Comparison of ENCODE assay signal across 8 cellular contexts in the genomic region with DNA sequence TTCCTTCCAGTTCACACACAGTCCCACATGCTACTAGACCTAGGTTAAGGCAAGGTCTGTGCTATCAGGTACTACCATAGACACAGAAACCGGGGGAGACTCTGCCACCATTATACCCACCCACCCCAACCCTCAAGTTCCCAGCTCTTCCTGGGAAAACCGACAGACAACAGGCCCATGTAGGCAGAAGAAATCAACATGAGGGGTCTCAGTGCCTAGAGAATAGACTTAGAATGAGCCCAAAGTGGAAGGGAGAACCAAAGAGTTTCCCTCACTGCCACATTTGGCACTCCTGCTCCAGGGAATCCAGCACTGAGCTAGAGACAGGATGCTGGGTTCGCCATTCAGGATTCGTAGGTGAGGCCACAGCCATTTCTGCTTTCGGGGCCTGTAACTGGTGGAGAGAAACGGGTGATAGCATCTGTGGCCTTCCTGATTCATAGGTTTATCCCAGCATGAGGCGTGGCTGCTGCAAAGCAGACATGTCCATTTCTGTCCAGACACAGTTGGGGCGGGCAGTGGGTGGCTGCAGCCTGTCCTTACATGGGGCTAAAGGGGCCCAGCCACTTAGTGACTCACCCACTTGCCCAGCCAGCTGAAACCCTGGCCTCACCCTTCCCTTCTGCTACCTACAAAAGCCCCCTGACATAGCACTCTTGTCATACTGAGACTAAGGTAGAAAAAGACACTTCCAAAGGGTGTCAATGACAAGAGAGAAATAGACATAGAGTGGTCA.
DNase-seq lines count a peak whose midpoint lies in the region; ATAC-seq, FAIRE-seq and TF ChIP-seq lines count a peak whose summit lies in the region.

No MANE protein-coding gene starts in this region.

- CTCF ChIA-PET in activated CD8-positive, alpha-beta memory T cell treated with anti-CD3 and anti-CD28 coated beads, Interleukin-2, amount 10 ng/mL, durations not matched to agents 7 days and 5 days (lab: Charles Lee) = interaction anchor here (0.7 to 1.9 kb wide), 4 partner anchors 12 to 73 kb away, joined by 3 to 8 read pairs (median 5); no protein-coding TSS in a partner anchor
- CTCF ChIA-PET in GM12878 (lab: Yijun Ruan, JAX) = interaction anchor here (1.2 to 5.2 kb wide), 8 partner anchors 13 to 94 kb away, joined by 3 to 50 read pairs (median 6); no protein-coding TSS in a partner anchor

- TF ChIP-seq EP300 in GM12878 (IDR thresholded peaks at IDR 0.05; ENCODE audit: borderline replicate concordance in 1 of 2, control insufficient read depth in 1 of 2, low read depth in 2 of 2, low read length in 2 of 2) = peak; percentile 84 to 89

- peak; percentile 46 for DNase-seq in activated CD8-positive, alpha-beta memory T cell treated with anti-CD3 and anti-CD28 coated beads, Interleukin-2, amount 10 ng/mL, durations not matched to agents 7 days and 5 days
- DNase-seq in activated CD8-positive, alpha-beta memory T cell treated with anti-CD3 and anti-CD28 coated beads, Interleukin-2, amount 50 U/mL, for 4 hours = no peak
- DNase-seq in GM12878 (ENCODE audit: low read depth, low spot score) (peak; percentile 79), NCI-H2081 (lab: John Stamatoyannopoulos, UW) (no peak), NCI-H1930 (lab: John Stamatoyannopoulos, UW) (no peak)
- DNase-seq in naive thymus-derived CD8-positive, alpha-beta T cell = no peak

- SMC1A ChIA-PET in GM12878 (lab: Charles Lee; ENCODE audit: uncharacterized antibody, unreplicated experiment) = interaction anchor here (0.5 to 14.6 kb wide), 9 partner anchors 14 to 126 kb away, joined by 3 to 179 read pairs (median 9); partner anchors contain the start of gene IRF2BPL

- H3K4me3 ChIP-seq in GM12878 = no peak overlapping the region

- peak overlapping the region; percentile 91 for H3K27ac Mint-ChIP-seq in activated CD8-positive, alpha-beta memory T cell treated with anti-CD3 and anti-CD28 coated beads, Interleukin-2, amount 10 ng/mL, durations not matched to agents 7 days and 5 days
- peak overlapping the region in 8 of 10 donors; percentile 61 to 99 (median 90) for H3K27ac Mint-ChIP-seq in naive thymus-derived CD8-positive, alpha-beta T cell

- H3K79me2 ChIP-seq in GM12878 (ENCODE audit: control insufficient read depth, insufficient read depth, low read length) = peaks cover 12% of the 10 kb centered on the region

- intact Hi-C loops in GM12878 (cut with micrococcal nuclease; ENCODE audit: unreplicated experiment) = loop anchor here (1.0 kb wide), 2 partner anchors 46 to 94 kb away; no protein-coding TSS in a partner anchor

- peak; percentile 3; the same call in 1 of the 2 replicates for TF ChIP-seq RAD21 in GM12878 (IDR thresholded peaks at IDR 0.05; ENCODE audit: insufficient read depth, low read depth, low read length)

- H2AFZ ChIP-seq in GM12878 (ENCODE audit: control insufficient read depth, low read depth, low read length) = peak overlapping the region; percentile 56

- H3K4me1 Mint-ChIP-seq in activated CD8-positive, alpha-beta memory T cell treated with anti-CD3 and anti-CD28 coated beads, Interleukin-2, amount 10 ng/mL, durations not matched to agents 7 days and 5 days = peaks cover 87% of the 10 kb centered on the region
- peaks cover 34 to 91% (median 89%) of the 10 kb centered on the region in 4 donors for H3K4me1 Mint-ChIP-seq in naive thymus-derived CD8-positive, alpha-beta T cell

- ATAC-seq in activated CD8-positive, alpha-beta memory T cell treated with anti-CD3 and anti-CD28 coated beads, Interleukin-2, amount 10 ng/mL, durations not matched to agents 7 days and 5 days = no peak
- ATAC-seq in HG03457 (IDR thresholded peaks at IDR 0.05; ENCODE audit: unreplicated experiment) (peak; percentile 28), GM12878 (peak; percentile 66), GM19328 (IDR thresholded peaks at IDR 0.05; ENCODE audit: unreplicated experiment) (no peak)
- ATAC-seq in naive thymus-derived CD8-positive, alpha-beta T cell = no peak

- no TSS peak for BruUV-seq in GM12878 (replicated peaks; lab: Mats Ljungman, UMichigan)

- TF ChIP-seq POLR2A in GM12878 (IDR thresholded peaks at IDR 0.05; ENCODE audit: low read depth, low read length) = no peak

- H3K9me3 Mint-ChIP-seq in activated CD8-positive, alpha-beta memory T cell treated with anti-CD3 and anti-CD28 coated beads, Interleukin-2, amount 10 ng/mL, durations not matched to agents 7 days and 5 days (ENCODE audit: low read depth) = no peaks in the 10 kb centered on the region
- no peaks in the 10 kb centered on the region for H3K9me3 Mint-ChIP-seq in naive thymus-derived CD8-positive, alpha-beta T cell

- POLR2A ChIA-PET in GM12878 (lab: Charles Lee) = interaction anchor here (0.6 to 13.0 kb wide), 11 partner anchors 11 to 94 kb away, joined by 3 to 173 read pairs (median 4); no protein-coding TSS in a partner anchor
- POLR2A ChIA-PET in naive thymus-derived CD8-positive, alpha-beta T cell (lab: Charles Lee) = interaction anchor here (0.6 to 1.7 kb wide), 8 partner anchors 11 to 90 kb away, joined by 3 to 5 read pairs (median 3); no protein-coding TSS in a partner anchor

- H3K27me3 Mint-ChIP-seq in activated CD8-positive, alpha-beta memory T cell treated with anti-CD3 and anti-CD28 coated beads, Interleukin-2, amount 10 ng/mL, durations not matched to agents 7 days and 5 days = peaks cover 22% of the 10 kb centered on the region
- H3K27me3 Mint-ChIP-seq in naive thymus-derived CD8-positive, alpha-beta T cell = no peaks in the 10 kb centered on the region

- 16% methylated on average over 8 of the region's 8 CpGs for WGBS in GM12878 (ENCODE audit: insufficient coverage, insufficient replicate concordance, low lambda C conversion rate, missing lambda C conversion rate)

- H4K20me1 ChIP-seq in GM12878 (ENCODE audit: control insufficient read depth, insufficient read depth) = no peaks in the 10 kb centered on the region

- RAD21 ChIA-PET in GM12878 (lab: Charles Lee; ENCODE audit: unreplicated experiment) = interaction anchor here (0.8 to 15.0 kb wide), 18 partner anchors 9 to 139 kb away, joined by 3 to 285 read pairs (median 8); partner anchors contain the start of genes CIPC and IRF2BPL

- peak overlapping the region; percentile 100 for H3K27ac ChIP-seq in GM12878 (ENCODE audit: control insufficient read depth, insufficient read depth)

- no peak for TF ChIP-seq CTCF in GM12878 (IDR thresholded peaks at IDR 0.05 in 2 of 3, conservative IDR thresholded peaks at IDR 0.05 in 1 of 3; ENCODE audit: control insufficient read depth in 2 of 3, extremely low read depth in 1 of 3, insufficient read depth in 1 of 3, low read depth in 3 of 3, low read length in 3 of 3)

- no peak overlapping the region for H3K4me3 Mint-ChIP-seq in activated CD8-positive, alpha-beta memory T cell treated with anti-CD3 and anti-CD28 coated beads, Interleukin-2, amount 10 ng/mL, durations not matched to agents 7 days and 5 days
- H3K4me3 Mint-ChIP-seq in naive thymus-derived CD8-positive, alpha-beta T cell = no peak overlapping the region

- in situ Hi-C loops in GM12878 (cut with MboI) = no loop called here

- no peaks in the 10 kb centered on the region for H3K36me3 Mint-ChIP-seq in activated CD8-positive, alpha-beta memory T cell treated with anti-CD3 and anti-CD28 coated beads, Interleukin-2, amount 10 ng/mL, durations not matched to agents 7 days and 5 days
- H3K36me3 Mint-ChIP-seq in naive thymus-derived CD8-positive, alpha-beta T cell = no peaks in the 10 kb centered on the region

- peak overlapping the region; percentile 95 for H3K9ac ChIP-seq in GM12878 (ENCODE audit: control insufficient read depth, insufficient read depth, low read length)

- H3K4me2 ChIP-seq in GM12878 (ENCODE audit: control insufficient read depth, insufficient read depth) = peak overlapping the region; percentile 53

- no peaks in the 10 kb centered on the region for H3K9me3 ChIP-seq in GM12878 (replicated peaks; ENCODE audit: control insufficient read depth, insufficient read depth, low read length)

- FAIRE-seq in GM12878 (lab: Jason Lieb, UNC) = no peak

- H3K27me3 ChIP-seq in GM12878 (replicated peaks in 1 of 2; ENCODE audit: control insufficient read depth in 2 of 2, insufficient read depth in 2 of 2, low read length in 1 of 2) = no peaks in the 10 kb centered on the region

- peaks cover 90% of the 10 kb centered on the region for H3K4me1 ChIP-seq in GM12878 (ENCODE audit: control insufficient read depth, insufficient read depth, low read length)

- no peaks in the 10 kb centered on the region for H3K36me3 ChIP-seq in GM12878 (ENCODE audit: control insufficient read depth in 2 of 2, insufficient read depth in 2 of 2, low read length in 1 of 2)

TF ChIP-seq in GM12878, 131 proteins besides CTCF, POLR2A, EP300 and RAD21 (continues in another document):
- TF ChIP-seq SIN3A (IDR thresholded peaks at IDR 0.05; ENCODE audit: low read depth, low read length) (no peak), TCF7 (IDR thresholded peaks at IDR 0.05; ENCODE audit: borderline replicate concordance) (no peak), IKZF2 (IDR thresholded peaks at IDR 0.05) (peak; percentile 86 to 90; a peak in 3 of 4 replicates), JUNB (IDR thresholded peaks at IDR 0.05) (peak; percentile 91)
- TF ChIP-seq, protein P1, sequence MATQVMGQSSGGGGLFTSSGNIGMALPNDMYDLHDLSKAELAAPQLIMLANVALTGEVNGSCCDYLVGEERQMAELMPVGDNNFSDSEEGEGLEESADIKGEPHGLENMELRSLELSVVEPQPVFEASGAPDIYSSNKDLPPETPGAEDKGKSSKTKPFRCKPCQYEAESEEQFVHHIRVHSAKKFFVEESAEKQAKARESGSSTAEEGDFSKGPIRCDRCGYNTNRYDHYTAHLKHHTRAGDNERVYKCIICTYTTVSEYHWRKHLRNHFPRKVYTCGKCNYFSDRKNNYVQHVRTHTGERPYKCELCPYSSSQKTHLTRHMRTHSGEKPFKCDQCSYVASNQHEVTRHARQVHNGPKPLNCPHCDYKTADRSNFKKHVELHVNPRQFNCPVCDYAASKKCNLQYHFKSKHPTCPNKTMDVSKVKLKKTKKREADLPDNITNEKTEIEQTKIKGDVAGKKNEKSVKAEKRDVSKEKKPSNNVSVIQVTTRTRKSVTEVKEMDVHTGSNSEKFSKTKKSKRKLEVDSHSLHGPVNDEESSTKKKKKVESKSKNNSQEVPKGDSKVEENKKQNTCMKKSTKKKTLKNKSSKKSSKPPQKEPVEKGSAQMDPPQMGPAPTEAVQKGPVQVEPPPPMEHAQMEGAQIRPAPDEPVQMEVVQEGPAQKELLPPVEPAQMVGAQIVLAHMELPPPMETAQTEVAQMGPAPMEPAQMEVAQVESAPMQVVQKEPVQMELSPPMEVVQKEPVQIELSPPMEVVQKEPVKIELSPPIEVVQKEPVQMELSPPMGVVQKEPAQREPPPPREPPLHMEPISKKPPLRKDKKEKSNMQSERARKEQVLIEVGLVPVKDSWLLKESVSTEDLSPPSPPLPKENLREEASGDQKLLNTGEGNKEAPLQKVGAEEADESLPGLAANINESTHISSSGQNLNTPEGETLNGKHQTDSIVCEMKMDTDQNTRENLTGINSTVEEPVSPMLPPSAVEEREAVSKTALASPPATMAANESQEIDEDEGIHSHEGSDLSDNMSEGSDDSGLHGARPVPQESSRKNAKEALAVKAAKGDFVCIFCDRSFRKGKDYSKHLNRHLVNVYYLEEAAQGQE (IDR thresholded peaks at IDR 0.05; ENCODE audit: low read depth, low read length) = 0 out of 2 replicates have a peak, but pooled peaks have one; percentile 9

Comparison
In these comparisons a context has a peak if more than half of its experiments do, and no peak if none do; other contexts are left out.
1. DNase-seq: peak in activated CD8-positive, alpha-beta memory T cell treated with anti-CD3 and anti-CD28 coated beads, Interleukin-2, amount 10 ng/mL, durations not matched to agents 7 days and 5 days (single experiment) and GM12878 (single experiment); none in activated CD8-positive, alpha-beta memory T cell treated with anti-CD3 and anti-CD28 coated beads, Interleukin-2, amount 50 U/mL, for 4 hours (single experiment), naive thymus-derived CD8-positive, alpha-beta T cell (0 of 10), NCI-H2081 (0 of 2) and NCI-H1930 (0 of 2).
2. ATAC-seq: peak in HG03457 (single experiment) and GM12878 (single experiment); none in activated CD8-positive, alpha-beta memory T cell treated with anti-CD3 and anti-CD28 coated beads, Interleukin-2, amount 10 ng/mL, durations not matched to agents 7 days and 5 days (single experiment), naive thymus-derived CD8-positive, alpha-beta T cell (0 of 2) and GM19328 (single experiment).